18 cellular contexts compared by ENCODE assay signal in genomic region chr4:73872331-73873108, GRCh38. TPM values are rescaled to one million over a fixed set of nuclear protein-coding genes. Genes with fewer than 3 reads are reported as not detected.
DNase-seq lines count a peak whose midpoint lies in the region; ATAC-seq, FAIRE-seq and TF ChIP-seq lines count a peak whose summit lies in the region.
"Had no signal": no experiment of that assay in that cellular context is flagged by ENCODE, and none has a peak within 500 bp of the region (broad histone marks: within the 10 kb centered on the region; RNA-seq: fewer than 3 reads in every experiment).

No MANE protein-coding gene starts in this region.

- no peak for FAIRE-seq in kidney (lab: Jason Lieb, UNC)
- FAIRE-seq: A204.1 had no signal

- no peak overlapping the region for H3K9ac ChIP-seq in kidney (ENCODE audit: low read length in 2 of 2)

- H3K4me3 ChIP-seq in right atrium auricular region (no peak overlapping the region), upper lobe of right lung (no peak overlapping the region), MG63 (no peak overlapping the region), kidney (ENCODE audit: low read length in 2 of 2) (no peak overlapping the region)

- H3K4me1 ChIP-seq in right atrium auricular region, result peaks cover 0 to 20% of the 10 kb centered on the region in 2 donors
- H3K4me1 ChIP-seq in upper lobe of right lung, result peaks cover 4% of the 10 kb centered on the region
- H3K4me1 ChIP-seq in kidney (ENCODE audit: control insufficient read depth in 1 of 2, insufficient read depth in 1 of 2, low read depth in 1 of 2, low read length in 2 of 2), result peaks cover 0 to 8% of the 10 kb centered on the region in 2 donors
- H3K4me1 ChIP-seq: Caco-2 had no signal

- H3K9me3 ChIP-seq in right atrium auricular region (no peaks in the 10 kb centered on the region), upper lobe of right lung (no peaks in the 10 kb centered on the region), MG63 (no peaks in the 10 kb centered on the region), kidney (ENCODE audit: control insufficient read depth in 1 of 2, low read length in 2 of 2) (no peaks in the 10 kb centered on the region)
- H3K9me3 ChIP-seq: Caco-2 had no signal

- H3K27ac ChIP-seq in right atrium auricular region (no peak overlapping the region), upper lobe of right lung (no peak overlapping the region), kidney (ENCODE audit: low read depth in 2 of 2, low read length in 2 of 2) (no peak overlapping the region)

- no peaks in the 10 kb centered on the region for H3K27me3 ChIP-seq in right atrium auricular region
- H3K27me3 ChIP-seq in upper lobe of right lung, result no peaks in the 10 kb centered on the region
- H3K27me3 ChIP-seq in MG63, result no peaks in the 10 kb centered on the region

- DNase-seq in Right ventricle myocardium superior (no peak), right atrium auricular region (ENCODE audit: low spot score) (no peak), UCSD-AML1 (lab: John Stamatoyannopoulos, UW; ENCODE audit: unreplicated experiment) (peak; percentile 31), iris pigment epithelial cell (ENCODE audit: low read depth) (peak; percentile 59), upper lobe of right lung (no peak), MG63 (no peak), kidney (no peak), GM03348 (ENCODE audit: low spot score) (no peak)
- DNase-seq: activated CD4-positive, CD25-positive, alpha-beta regulatory T cell treated with anti-CD3 and anti-CD28 coated beads, Interleukin-2, amount 50 U/mL, for 72 hours; activated naive CD4-positive, alpha-beta T cell treated with anti-CD3 and anti-CD28 coated beads, Interleukin-2, amount 50 U/mL, for 16 hours; Caco-2; NCI-H446 treated with DMSO at 0.1 percent for 48 hours; T-helper 1 cell had no signal

- peak; percentile 22 for ATAC-seq in Right ventricle myocardium superior (ENCODE audit: poor library complexity)
- ATAC-seq in upper lobe of right lung, result peak; percentile 58
- ATAC-seq: left lobe of liver; Panc1; stimulated activated memory B cell treated with anti-CD40 and anti-IgM and Interleukin-4, amounts not matched to agents 10 μg/mL and 1 μg/mL and 100 μg/mL, for 72 hours had no signal

- no peak for TF ChIP-seq CTCF in right atrium auricular region (IDR thresholded peaks at IDR 0.05)
- no peak for TF ChIP-seq CTCF in upper lobe of right lung (IDR thresholded peaks at IDR 0.05)
- no peak for TF ChIP-seq CTCF in kidney (IDR thresholded peaks at IDR 0.05; ENCODE audit: borderline replicate concordance, extremely low read depth, insufficient read depth)

- intact Hi-C loops in Right ventricle myocardium superior (cut with DNase I), result no loop called here
- intact Hi-C loops in upper lobe of right lung (cut with DNase I), result no loop called here
- intact Hi-C loops in kidney (cut with DNase I), result no loop called here

- no peaks in the 10 kb centered on the region for H3K36me3 ChIP-seq in right atrium auricular region
- no peaks in the 10 kb centered on the region for H3K36me3 ChIP-seq in upper lobe of right lung
- no peaks in the 10 kb centered on the region for H3K36me3 ChIP-seq in MG63
- H3K36me3 ChIP-seq in kidney (ENCODE audit: control insufficient read depth in 1 of 2, insufficient read depth in 2 of 2, low read length in 2 of 2), result no peaks in the 10 kb centered on the region

RNA-seq across cellular contexts. Expression of gene CXCL1, which starts 3.3 kb away (rescaled TPM):
- total RNA-seq in Right ventricle myocardium superior (0.81 TPM), right atrium auricular region (1 to 10 TPM; 6.9 to 8.5 TPM), upper lobe of right lung (8.2 TPM), kidney (29.7 TPM)
- total RNA-seq in MG63 (2014; rRNA removed; shearing (Covaris generic); ENCODE audit: low replicate concordance), result 0.20 and 2.5 TPM in 2 replicates
- 6.4 TPM for polyA plus RNA-seq in kidney (ENCODE audit: insufficient read depth, low read depth, low replicate concordance)
- total RNA-seq: Caco-2 had no signal

RNA-seq across cellular contexts. Expression of gene PF4V1, which starts 19.4 kb away (rescaled TPM):
- total RNA-seq in Right ventricle myocardium superior (not detected), right atrium auricular region (not detected), upper lobe of right lung (not detected), kidney (1.0 TPM)
- not detected in 2 replicates for total RNA-seq in MG63 (2014; rRNA removed; shearing (Covaris generic); ENCODE audit: low replicate concordance)
- not detected for polyA plus RNA-seq in kidney (ENCODE audit: insufficient read depth, low read depth, low replicate concordance)
- total RNA-seq: Caco-2, left lobe of liver, ureter had no signal

RNA-seq across cellular contexts. Expression of gene CXCL6, which starts 36.0 kb away (rescaled TPM):
- total RNA-seq in Right ventricle myocardium superior (not detected), right atrium auricular region (1 to 10 TPM in 1 of 2 donors, under 1 TPM in 1; 0.44 to 2.4 TPM), upper lobe of right lung (not detected), kidney (8.2 TPM)
- total RNA-seq in MG63 (2014; rRNA removed; shearing (Covaris generic); ENCODE audit: low replicate concordance), result 1.5 and 7.6 TPM in 2 replicates
- polyA plus RNA-seq in kidney (ENCODE audit: insufficient read depth, low read depth, low replicate concordance), result 1.1 TPM
- total RNA-seq: Caco-2 had no signal

Comparison
In these comparisons a context has a peak if more than half of its experiments do, and no peak if none do; other contexts are left out.
1. DNase-seq: peak in UCSD-AML1 (single experiment) and iris pigment epithelial cell (single experiment); none in Right ventricle myocardium superior (single experiment), right atrium auricular region (single experiment), upper lobe of right lung (single experiment), MG63 (single experiment), kidney (single experiment) and GM03348 (single experiment).